Comparison of ENCODE assay signal across 21 cellular contexts in genomic region chr7:98303176-98303865, GRCh38. TPM values are rescaled to one million over a fixed set of nuclear protein-coding genes. Genes with fewer than 3 reads are reported as not detected.
DNase-seq lines count a peak whose midpoint lies in the region; FAIRE-seq and TF ChIP-seq lines count a peak whose summit lies in the region.
"Had no signal": no experiment of that assay in that cellular context is flagged by ENCODE, and none has a peak within 500 bp of the region (broad histone marks: within the 10 kb centered on the region; RNA-seq: fewer than 3 reads in every experiment).

No MANE protein-coding gene starts in this region.

- no peaks in the 10 kb centered on the region for H3K9me3 Mint-ChIP-seq in Caco-2 (ENCODE audit: unreplicated experiment)
- H3K9me3 Mint-ChIP-seq: CD4-positive, alpha-beta T cell had no signal

- POLR2A ChIA-PET in Caco-2 (lab: Charles Lee): no interaction called here
- POLR2A ChIA-PET in RWPE1 (lab: Yijun Ruan, JAX; ENCODE audit: low non-redundant PET): no interaction called here

- peak overlapping the region; percentile 73 for H3K27ac Mint-ChIP-seq in Caco-2 (ENCODE audit: unreplicated experiment)
- H3K27ac Mint-ChIP-seq: CD4-positive, alpha-beta T cell had no signal

- no peak for TF ChIP-seq CTCF in Caco-2 (IDR thresholded peaks at IDR 0.05; ENCODE audit: insufficient read depth in 1 of 2, low read depth in 1 of 2, low read length in 1 of 2, severe bottlenecking in 1 of 2, unreplicated experiment in 1 of 2)
- TF ChIP-seq CTCF in RWPE1 (conservative IDR thresholded peaks at IDR 0.05; ENCODE audit: low read depth): no peak
- TF ChIP-seq CTCF in kidney (IDR thresholded peaks at IDR 0.05; ENCODE audit: borderline replicate concordance, extremely low read depth, insufficient read depth): no peak
- no peak for TF ChIP-seq CTCF in osteoblast (IDR thresholded peaks at IDR 0.05; ENCODE audit: extremely low read depth, low read depth, low read length)
- TF ChIP-seq CTCF in tibial nerve (IDR thresholded peaks at IDR 0.05): no peak

- 86 to 89% methylated on average over 19 of the region's 19 CpGs for WGBS in tibial nerve, 2 donors

- H3K9me3 ChIP-seq in Caco-2 (no peaks in the 10 kb centered on the region), kidney (ENCODE audit: control insufficient read depth in 1 of 2, low read length in 2 of 2) (no peaks in the 10 kb centered on the region), osteoblast (ENCODE audit: low read depth, low read length) (no peaks in the 10 kb centered on the region), tibial nerve (peaks cover 0 to 42% (median 0%) of the 10 kb centered on the region in 4 donors)
- H3K9me3 ChIP-seq: BLaER1 treated with 17β-estradiol and CSF1 and Interleukin-3, amounts not matched to agents 10 nM and 100 nM; SK-N-SH had no signal

- no peak overlapping the region for H3K4me2 ChIP-seq in osteoblast (ENCODE audit: insufficient read depth, low read length)
- H3K4me2 ChIP-seq: SK-N-SH had no signal

- H3K27me3 ChIP-seq in Caco-2 (replicated peaks; ENCODE audit: control insufficient read depth, insufficient read depth, low read length): no peaks in the 10 kb centered on the region
- no peaks in the 10 kb centered on the region for H3K27me3 ChIP-seq in osteoblast (ENCODE audit: insufficient read depth, low read length)
- no peaks in the 10 kb centered on the region for H3K27me3 ChIP-seq in tibial nerve
- H3K27me3 ChIP-seq: BLaER1 treated with 17β-estradiol and CSF1 and Interleukin-3, amounts not matched to agents 10 nM and 100 nM had no signal

- H3K4me3 ChIP-seq in Caco-2 (ENCODE audit: low read depth, low read length) (no peak overlapping the region), kidney (ENCODE audit: low read length in 2 of 2) (no peak overlapping the region), osteoblast (ENCODE audit: insufficient read depth, low read length) (no peak overlapping the region), tibial nerve (no peak overlapping the region)
- H3K4me3 ChIP-seq: BLaER1 treated with 17β-estradiol and CSF1 and Interleukin-3, amounts not matched to agents 10 nM and 100 nM had no signal

- H3K36me3 ChIP-seq in Caco-2 (ENCODE audit: control insufficient read depth, insufficient read depth, low read length) (peaks cover 7% of the 10 kb centered on the region), kidney (ENCODE audit: control insufficient read depth in 1 of 2, insufficient read depth in 2 of 2, low read length in 2 of 2) (peaks cover 7 to 12% of the 10 kb centered on the region in 2 donors), osteoblast (ENCODE audit: insufficient read depth, low read length) (peaks cover 9% of the 10 kb centered on the region), tibial nerve (peaks cover 0 to 41% (median 0%) of the 10 kb centered on the region in 3 donors)

- TF ChIP-seq POLR2A in tibial nerve (IDR thresholded peaks at IDR 0.05): no peak

- H3K79me2 ChIP-seq in osteoblast (ENCODE audit: insufficient read depth, low read length): no peaks in the 10 kb centered on the region

- FAIRE-seq in kidney (lab: Jason Lieb, UNC): no peak
- FAIRE-seq: A204.1, G401.6, H54 had no signal

- peaks cover 63% of the 10 kb centered on the region for H3K4me1 Mint-ChIP-seq in Caco-2 (ENCODE audit: low read depth, unreplicated experiment)

- H3K36me3 Mint-ChIP-seq in Caco-2 (ENCODE audit: insufficient read depth, unreplicated experiment): peaks cover 81% of the 10 kb centered on the region

- H3K9ac ChIP-seq in kidney (ENCODE audit: low read length in 2 of 2): no peak overlapping the region
- H3K9ac ChIP-seq: SK-N-SH had no signal

- no peaks in the 10 kb centered on the region for H3K27me3 Mint-ChIP-seq in Caco-2 (ENCODE audit: insufficient read depth, unreplicated experiment)
- H3K27me3 Mint-ChIP-seq: CD4-positive, alpha-beta T cell had no signal

- BruUV-seq in Caco-2 (replicated peaks; lab: Mats Ljungman, UMichigan): TSS peak; percentile 1

- H3K4me1 ChIP-seq in Caco-2 (peaks cover 74% of the 10 kb centered on the region), kidney (ENCODE audit: control insufficient read depth in 1 of 2, insufficient read depth in 1 of 2, low read depth in 1 of 2, low read length in 2 of 2) (no peaks in the 10 kb centered on the region), osteoblast (ENCODE audit: insufficient read depth, low read length) (no peaks in the 10 kb centered on the region), tibial nerve (no peaks in the 10 kb centered on the region)

- no peak overlapping the region for H2AFZ ChIP-seq in osteoblast (ENCODE audit: low read length)

- H3K4me3 Mint-ChIP-seq in Caco-2 (ENCODE audit: unreplicated experiment): peak overlapping the region; percentile 57
- H3K4me3 Mint-ChIP-seq: CD4-positive, alpha-beta T cell had no signal

- peak overlapping the region; percentile 3; the same call in 1 of the 2 replicates for H3K27ac ChIP-seq in RWPE1
- no peak overlapping the region for H3K27ac ChIP-seq in kidney (ENCODE audit: low read depth in 2 of 2, low read length in 2 of 2)
- H3K27ac ChIP-seq in osteoblast (ENCODE audit: low read depth, low read length): no peak overlapping the region
- H3K27ac ChIP-seq in tibial nerve: no peak overlapping the region

- intact Hi-C loops in Caco-2 (cut with micrococcal nuclease; ENCODE audit: unreplicated experiment): loop anchor here (2.0 kb wide), 2 partner anchors 23 to 57 kb away; partner anchors contain the start of gene BRI3
- intact Hi-C loops in kidney (cut with DNase I): no loop called here

- CTCF ChIA-PET in Caco-2 (lab: Charles Lee): no interaction called here
- CTCF ChIA-PET in RWPE1 (lab: Yijun Ruan, JAX): no interaction called here

- TF ChIP-seq EP300 in tibial nerve (IDR thresholded peaks at IDR 0.05): no peak

- DNase-seq in Caco-2: peak; percentile 68 to 78
- no peak for DNase-seq in RWPE1 (ENCODE audit: low spot score)
- DNase-seq in kidney: peak; percentile 48
- peak; percentile 58 for DNase-seq in osteoblast (ENCODE audit: insufficient read length, low spot score, missing footprints)
- no peak for DNase-seq in HK-2 (ENCODE audit: unreplicated experiment)
- DNase-seq in NOMO-1 treated with dmso at 0.1 percent for 144 hours (lab: John Stamatoyannopoulos, UW; ENCODE audit: unreplicated experiment): no peak
- no peak for DNase-seq in tibial nerve (ENCODE audit: low spot score in 2 of 2)
- DNase-seq: AML-193; CD4-positive, alpha-beta T cell; NCI-H1048; NCI-H1417; NCI-H1694 treated with DMSO at 0.1 percent for 48 hours; NCI-H2081; NCI-H2227 treated with DMSO at 0.1 percent for 48 hours; NCI-H526 treated with DMSO at 0.1 percent for 48 hours; SIG-M5; SK-N-SH had no signal

- no peaks in the 10 kb centered on the region for H4K20me1 ChIP-seq in osteoblast (ENCODE audit: insufficient read depth, low read length)

RNA-seq across cellular contexts. Expression of gene BRI3, which starts 21.8 kb away (rescaled TPM):
- total RNA-seq in Caco-2 (2022) (197 and 224 TPM in 2 replicates), kidney (192 TPM), osteoblast (95.9 and 113 TPM in 2 replicates), tibial nerve (10 to 100 TPM; 33.5 to 69.0 (median 44.3) TPM)
- polyA plus RNA-seq in kidney (ENCODE audit: insufficient read depth, low read depth, low replicate concordance): 240 TPM

RNA-seq across cellular contexts. Expression of gene TECPR1, which starts 51.3 kb away (rescaled TPM):
- 19.0 and 26.4 TPM in 2 replicates for total RNA-seq in Caco-2 (2022)
- 39.5 TPM for total RNA-seq in kidney
- polyA plus RNA-seq in kidney (ENCODE audit: insufficient read depth, low read depth, low replicate concordance): 5.1 TPM
- 20.3 and 22.4 TPM in 2 replicates for total RNA-seq in osteoblast
- 10 to 100 TPM; 30.8 to 72.6 (median 41.2) TPM for total RNA-seq in tibial nerve

Comparison
In these comparisons a context has a peak if more than half of its experiments do, and no peak if none do; other contexts are left out.
1. DNase-seq: peak in Caco-2 (2 of 2), kidney (single experiment) and osteoblast (single experiment); none in RWPE1 (single experiment), HK-2 (single experiment), NOMO-1 treated with dmso at 0.1 percent for 144 hours (single experiment) and tibial nerve (0 of 2).